Comparison of ENCODE assay signal across 1 cellular context in genomic region chr10:31853629-31854028, GRCh38.
TF ChIP-seq lines count a peak whose summit lies in the region.

No MANE protein-coding gene starts in this region.

TF ChIP-seq in A549, 52 proteins besides CTCF, POLR2A, EP300 and RAD21 (continued from another document):
- TF ChIP-seq, protein P1, sequence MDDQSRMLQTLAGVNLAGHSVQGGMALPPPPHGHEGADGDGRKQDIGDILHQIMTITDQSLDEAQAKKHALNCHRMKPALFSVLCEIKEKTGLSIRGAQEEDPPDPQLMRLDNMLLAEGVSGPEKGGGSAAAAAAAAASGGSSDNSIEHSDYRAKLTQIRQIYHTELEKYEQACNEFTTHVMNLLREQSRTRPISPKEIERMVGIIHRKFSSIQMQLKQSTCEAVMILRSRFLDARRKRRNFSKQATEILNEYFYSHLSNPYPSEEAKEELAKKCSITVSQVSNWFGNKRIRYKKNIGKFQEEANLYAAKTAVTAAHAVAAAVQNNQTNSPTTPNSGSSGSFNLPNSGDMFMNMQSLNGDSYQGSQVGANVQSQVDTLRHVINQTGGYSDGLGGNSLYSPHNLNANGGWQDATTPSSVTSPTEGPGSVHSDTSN (IDR thresholded peaks at IDR 0.05) = no peak
- TF ChIP-seq POLR2AphosphoS2 (conservative IDR thresholded peaks at IDR 0.05; ENCODE audit: low read length) = no peak
